In genomic region chr3:168802761-168803160, GRCh38 we compare ENCODE assay signal across 24 cellular contexts.
"Had no signal": no experiment of that assay in that cellular context is flagged by ENCODE, and none has a peak within 500 bp of the region (broad histone marks: within the 10 kb centered on the region; RNA-seq: fewer than 3 reads in every experiment).

No MANE protein-coding gene starts in this region.

- H3K4me3 ChIP-seq: colonic mucosa, esophagus squamous epithelium, gastroesophageal sphincter, heart left ventricle, right lobe of liver, stomach, suprapubic skin, tibial nerve had no signal

- H3K27ac Mint-ChIP-seq: activated CD4-positive, alpha-beta memory T cell treated with anti-CD3 and anti-CD28 coated beads, Interleukin-2, amount 10 ng/mL, durations not matched to agents 7 days and 5 days; activated CD4-positive, alpha-beta T cell treated with anti-CD3 and anti-CD28 coated beads, Interleukin-2, amount 10 ng/mL, durations not matched to agents 24 days and 14 days; memory B cell; nephron; stimulated activated effector memory CD8-positive, alpha-beta T cell treated with anti-CD3 and anti-CD28 coated beads, Interleukin-12 subunit alpha, Interleukin-12 subunit beta, amount 100 ng/mL, for 72 hours had no signal

- H3K27me3 ChIP-seq: colonic mucosa, esophagus squamous epithelium, gastroesophageal sphincter, heart left ventricle, right lobe of liver, stomach, suprapubic skin, tibial nerve had no signal

- H3K36me3 Mint-ChIP-seq: memory B cell; stimulated activated effector memory CD8-positive, alpha-beta T cell treated with anti-CD3 and anti-CD28 coated beads, Interleukin-12 subunit alpha, Interleukin-12 subunit beta, amount 100 ng/mL, for 72 hours had no signal

- H3K4me3 Mint-ChIP-seq: activated CD4-positive, alpha-beta memory T cell treated with anti-CD3 and anti-CD28 coated beads, Interleukin-2, amount 10 ng/mL, durations not matched to agents 7 days and 5 days; activated CD4-positive, alpha-beta T cell treated with anti-CD3 and anti-CD28 coated beads, Interleukin-2, amount 10 ng/mL, durations not matched to agents 24 days and 14 days; memory B cell; nephron; stimulated activated effector memory CD8-positive, alpha-beta T cell treated with anti-CD3 and anti-CD28 coated beads, Interleukin-12 subunit alpha, Interleukin-12 subunit beta, amount 100 ng/mL, for 72 hours had no signal

- ATAC-seq: gastroesophageal sphincter; heart left ventricle; left cardiac atrium; right lobe of liver; stimulated activated effector memory CD8-positive, alpha-beta T cell treated with anti-CD3 and anti-CD28 coated beads, Interleukin-12 subunit alpha, Interleukin-12 subunit beta, amount 100 ng/mL, for 72 hours had no signal

- H3K9me3 Mint-ChIP-seq: activated CD4-positive, alpha-beta memory T cell treated with anti-CD3 and anti-CD28 coated beads, Interleukin-2, amount 10 ng/mL, durations not matched to agents 7 days and 5 days; activated CD4-positive, alpha-beta T cell treated with anti-CD3 and anti-CD28 coated beads, Interleukin-2, amount 10 ng/mL, durations not matched to agents 24 days and 14 days; memory B cell; nephron had no signal

- H3K27ac ChIP-seq: colonic mucosa, esophagus squamous epithelium, gastroesophageal sphincter, heart left ventricle, right lobe of liver, stomach, suprapubic skin, tibial nerve had no signal

- H3K4me1 ChIP-seq: colonic mucosa, esophagus squamous epithelium, gastroesophageal sphincter, heart left ventricle, right lobe of liver, suprapubic skin, tibial nerve had no signal

- H3K36me3 ChIP-seq: colonic mucosa, esophagus squamous epithelium, gastroesophageal sphincter, heart left ventricle, right lobe of liver, stomach, suprapubic skin, tibial nerve had no signal

- H3K4me1 Mint-ChIP-seq: activated CD4-positive, alpha-beta memory T cell treated with anti-CD3 and anti-CD28 coated beads, Interleukin-2, amount 10 ng/mL, durations not matched to agents 7 days and 5 days; activated CD4-positive, alpha-beta T cell treated with anti-CD3 and anti-CD28 coated beads, Interleukin-2, amount 10 ng/mL, durations not matched to agents 24 days and 14 days; memory B cell; stimulated activated effector memory CD8-positive, alpha-beta T cell treated with anti-CD3 and anti-CD28 coated beads, Interleukin-12 subunit alpha, Interleukin-12 subunit beta, amount 100 ng/mL, for 72 hours had no signal

- H3K27me3 Mint-ChIP-seq: activated CD4-positive, alpha-beta memory T cell treated with anti-CD3 and anti-CD28 coated beads, Interleukin-2, amount 10 ng/mL, durations not matched to agents 7 days and 5 days; activated CD4-positive, alpha-beta T cell treated with anti-CD3 and anti-CD28 coated beads, Interleukin-2, amount 10 ng/mL, durations not matched to agents 24 days and 14 days; memory B cell had no signal

- DNase-seq: activated CD4-positive, alpha-beta memory T cell treated with anti-CD3 and anti-CD28 coated beads, Interleukin-2, amount 10 ng/mL, durations not matched to agents 7 days and 5 days; activated CD4-positive, alpha-beta T cell treated with anti-CD3 and anti-CD28 coated beads, Interleukin-2, amount 10 ng/mL, durations not matched to agents 24 days and 14 days; activated effector memory CD4-positive, alpha-beta T cell treated with anti-CD3 and anti-CD28 coated beads, Interleukin-2, amount 50 U/mL, for 16 hours; activated naive CD4-positive, alpha-beta T cell treated with anti-CD3 and anti-CD28 coated beads, Interleukin-2, amount 50 U/mL, for 16 hours; activated T-cell treated with anti-CD3 and anti-CD28 coated beads for 4 hours; anterior cingulate cortex; central memory CD4-positive, alpha-beta T cell; colonic mucosa; esophagus squamous epithelium; heart left ventricle; islet precursor cell; left cardiac atrium; nucleus accumbens; posterior cingulate gyrus; right lobe of liver; small intestine; stimulated activated CD4-positive, alpha-beta T cell treated with anti-CD3 and anti-CD28 coated beads, Interleukin-2, amount 100 ng/mL, for 24 hours; stomach had no signal

- H3K9me3 ChIP-seq: colonic mucosa, esophagus squamous epithelium, gastroesophageal sphincter, heart left ventricle, right lobe of liver, stomach, suprapubic skin, tibial nerve had no signal
